ENCODE assay signal across 20 cellular contexts in the genomic region with DNA sequence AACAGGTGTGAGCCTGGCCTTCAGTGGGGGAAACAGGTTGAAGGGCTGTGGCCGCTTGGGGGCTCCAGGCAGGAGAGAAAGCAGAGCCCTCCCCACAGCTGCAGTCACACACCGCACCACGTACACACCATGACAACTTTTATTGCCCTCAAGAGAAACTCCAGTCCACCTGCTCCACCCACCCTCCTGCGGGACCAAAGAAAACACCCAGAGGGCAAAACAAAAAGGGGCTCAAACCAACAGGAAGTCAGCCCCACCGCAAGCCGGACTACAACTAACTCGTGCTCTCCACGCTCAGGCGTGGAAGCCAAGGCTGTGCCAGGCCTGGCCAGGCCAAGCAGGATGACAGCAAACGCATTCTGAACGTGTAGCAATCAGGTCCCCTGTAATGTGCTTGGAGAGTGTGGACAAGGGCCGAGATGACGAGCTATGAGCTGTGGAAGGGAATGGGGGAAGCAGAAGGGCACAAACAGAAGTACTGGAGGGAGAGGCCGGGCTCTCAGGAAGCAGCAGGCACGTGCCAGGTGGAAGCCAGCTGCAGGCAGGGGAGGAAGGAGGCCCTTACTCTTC. TPM values are rescaled to one million over a fixed set of nuclear protein-coding genes. Genes with fewer than 3 reads are reported as not detected.
DNase-seq lines count a peak whose midpoint lies in the region; ATAC-seq and TF ChIP-seq lines count a peak whose summit lies in the region.
"Had no signal": no experiment of that assay in that cellular context is flagged by ENCODE, and none has a peak within 500 bp of the region (broad histone marks: within the 10 kb centered on the region; RNA-seq: fewer than 3 reads in every experiment).

No MANE protein-coding gene starts in this region.

- in situ Hi-C loops in transverse colon (cut with MboI; ENCODE audit: low pct_ligation_motif_present in 1 of 4, low pct_unique_long_range_greater_than_20kb in 1 of 4, low sequenced_read_pairs in 3 of 4), result no loop called here

- DNase-seq in SJCRH30 (peak; percentile 23 to 42), nephron progenitor cell (no peak), transverse colon (no peak), MG63 (no peak), DMS153 (lab: John Stamatoyannopoulos, UW) (no peak)
- no peak for DNase-seq in stimulated activated naive CD4-positive, alpha-beta T cell treated with Interleukin-2 at 50 U/mL for 16 hours (lab: John Stamatoyannopoulos, UW)
- DNase-seq: activated CD4-positive, alpha-beta T cell treated with anti-CD3 and anti-CD28 coated beads, Interleukin-2, amount 10 ng/mL, durations not matched to agents 24 days and 14 days; activated naive CD4-positive, alpha-beta T cell; cerebellar nuclear complex; HCEC 1CT; left lung; NCI-H1694 treated with DMSO at 0.1 percent for 48 hours; NCI-H226; NK-92 treated with Interleukin-12 subunit alpha and Interleukin-12 subunit beta, amount 100 ng/mL, for 24 hours; stimulated activated CD4-positive, alpha-beta T cell treated with anti-CD3 and anti-CD28 coated beads, Interleukin-15, amount 100 ng/mL, for 24 hours; stimulated activated naive CD8-positive, alpha-beta T cell treated with anti-CD3 and anti-CD28 coated beads, Interleukin-15, Interleukin-2, amounts not matched to agents 100 U/mL and 50 U/mL, for 24 hours; T-cell had no signal

- no peak overlapping the region for H3K4me3 Mint-ChIP-seq in nephron progenitor cell
- H3K4me3 Mint-ChIP-seq: activated CD4-positive, alpha-beta T cell treated with anti-CD3 and anti-CD28 coated beads, Interleukin-2, amount 10 ng/mL, durations not matched to agents 24 days and 14 days; IgD-negative memory B cell; T-cell had no signal

- H3K4me1 ChIP-seq in SJCRH30 (no peaks in the 10 kb centered on the region), gastroesophageal sphincter (peaks cover 0 to 55% (median 3%) of the 10 kb centered on the region in 3 donors), transverse colon (peaks cover 6 to 52% (median 31%) of the 10 kb centered on the region in 4 donors)
- H3K4me1 ChIP-seq: left lung had no signal

- peak overlapping the region; percentile 45 for H3K27ac Mint-ChIP-seq in nephron progenitor cell
- H3K27ac Mint-ChIP-seq: activated CD4-positive, alpha-beta T cell treated with anti-CD3 and anti-CD28 coated beads, Interleukin-2, amount 10 ng/mL, durations not matched to agents 24 days and 14 days; IgD-negative memory B cell; T-cell had no signal

- no peaks in the 10 kb centered on the region for H3K36me3 ChIP-seq in SJCRH30
- peaks cover 0 to 62% of the 10 kb centered on the region in 2 donors for H3K36me3 ChIP-seq in gastroesophageal sphincter
- no peaks in the 10 kb centered on the region for H3K36me3 ChIP-seq in transverse colon
- H3K36me3 ChIP-seq in MG63, result no peaks in the 10 kb centered on the region

- H3K27me3 Mint-ChIP-seq in nephron progenitor cell (ENCODE audit: low read depth, poor library complexity), result peaks cover 5% of the 10 kb centered on the region
- H3K27me3 Mint-ChIP-seq: activated CD4-positive, alpha-beta T cell treated with anti-CD3 and anti-CD28 coated beads, Interleukin-2, amount 10 ng/mL, durations not matched to agents 24 days and 14 days had no signal

- 73% methylated on average over 6 of the region's 15 CpGs; no CpG with 5 or more reads in 1 of the 2 donors for WGBS in gastroesophageal sphincter (ENCODE audit: low coverage in 1 of 2), 2 donors
- 64% methylated on average over 15 of the region's 15 CpGs; no CpG with 5 or more reads in 1 of the 2 donors for WGBS in transverse colon (ENCODE audit: low coverage in 1 of 2), 2 donors

- TF ChIP-seq EP300 in gastroesophageal sphincter (IDR thresholded peaks at IDR 0.05), result no peak
- TF ChIP-seq EP300 in transverse colon (IDR thresholded peaks at IDR 0.05; ENCODE audit: low read depth), result no peak

- peaks cover 65% of the 10 kb centered on the region for H3K9me3 Mint-ChIP-seq in nephron progenitor cell
- H3K9me3 Mint-ChIP-seq: activated CD4-positive, alpha-beta T cell treated with anti-CD3 and anti-CD28 coated beads, Interleukin-2, amount 10 ng/mL, durations not matched to agents 24 days and 14 days; IgD-negative memory B cell; T-cell had no signal

- no peak for TF ChIP-seq CTCF in gastroesophageal sphincter (IDR thresholded peaks at IDR 0.05)
- TF ChIP-seq CTCF in nephron progenitor cell (IDR thresholded peaks at IDR 0.05), result no peak
- no peak for TF ChIP-seq CTCF in transverse colon (IDR thresholded peaks at IDR 0.05)

- TF ChIP-seq POLR2A in gastroesophageal sphincter (IDR thresholded peaks at IDR 0.05) (no peak), transverse colon (IDR thresholded peaks at IDR 0.05) (no peak)

- no peak for ATAC-seq in gastroesophageal sphincter
- ATAC-seq: left lung; stimulated activated naive CD8-positive, alpha-beta T cell treated with anti-CD3 and anti-CD28 coated beads, Interleukin-15, Interleukin-2, amounts not matched to agents 100 U/mL and 50 U/mL, for 24 hours; T-cell had no signal

- no peak overlapping the region for H3K4me3 ChIP-seq in SJCRH30
- no peak overlapping the region for H3K4me3 ChIP-seq in gastroesophageal sphincter
- H3K4me3 ChIP-seq in transverse colon, result no peak overlapping the region
- H3K4me3 ChIP-seq in MG63, result no peak overlapping the region
- H3K4me3 ChIP-seq: left lung had no signal

- H3K9me3 ChIP-seq in SJCRH30 (replicated peaks), result no peaks in the 10 kb centered on the region
- no peaks in the 10 kb centered on the region for H3K9me3 ChIP-seq in gastroesophageal sphincter
- H3K9me3 ChIP-seq in transverse colon, result no peaks in the 10 kb centered on the region
- no peaks in the 10 kb centered on the region for H3K9me3 ChIP-seq in MG63
- H3K9me3 ChIP-seq: left lung had no signal

- H3K36me3 Mint-ChIP-seq in nephron progenitor cell (ENCODE audit: low read depth), result no peaks in the 10 kb centered on the region
- H3K36me3 Mint-ChIP-seq: IgD-negative memory B cell had no signal

- H3K27me3 ChIP-seq in SJCRH30, result no peaks in the 10 kb centered on the region
- no peaks in the 10 kb centered on the region for H3K27me3 ChIP-seq in gastroesophageal sphincter
- no peaks in the 10 kb centered on the region for H3K27me3 ChIP-seq in transverse colon
- H3K27me3 ChIP-seq in MG63, result no peaks in the 10 kb centered on the region
- H3K27me3 ChIP-seq: left lung had no signal

- H3K4me1 Mint-ChIP-seq in nephron progenitor cell, result peaks cover 21% of the 10 kb centered on the region
- H3K4me1 Mint-ChIP-seq: activated CD4-positive, alpha-beta T cell treated with anti-CD3 and anti-CD28 coated beads, Interleukin-2, amount 10 ng/mL, durations not matched to agents 24 days and 14 days; IgD-negative memory B cell had no signal

- intact Hi-C loops in transverse colon (cut with DNase I; ENCODE audit: low total_unique reads), result no loop called here

- no peak overlapping the region for H3K27ac ChIP-seq in SJCRH30
- H3K27ac ChIP-seq in gastroesophageal sphincter, result peak overlapping the region in 3 of 4 donors; percentile 52 to 55 (median 54)
- peak overlapping the region; percentile 86 to 88 (median 87) for H3K27ac ChIP-seq in transverse colon
- H3K27ac ChIP-seq: left lung had no signal

RNA-seq across cellular contexts. Expression of a gene that starts 12.7 kb away (rescaled TPM):
- 9.5 TPM in 2 replicates for total RNA-seq in SJCRH30 (2014; rRNA removed; shearing (Covaris generic))
- total RNA-seq in gastroesophageal sphincter (10 to 100 TPM; 25.3 to 86.6 (median 37.9) TPM), transverse colon (100 to 1,000 TPM in 3 of 4 donors, 10 to 100 TPM in 1; 61.1 to 332 (median 197) TPM)
- total RNA-seq in MG63 (2014; rRNA removed; shearing (Covaris generic); ENCODE audit: low replicate concordance), result 12.8 and 24.8 TPM in 2 replicates

RNA-seq across cellular contexts. Expression of a gene that starts 23.7 kb away (rescaled TPM):
- 77.9 and 78.0 TPM in 2 replicates for total RNA-seq in SJCRH30 (2014; rRNA removed; shearing (Covaris generic))
- total RNA-seq in gastroesophageal sphincter, result 100 to 1,000 TPM in 2 of 4 donors, 10 to 100 TPM in 2; 76.1 to 125 (median 104) TPM
- 100 to 1,000 TPM in 2 of 4 donors, 10 to 100 TPM in 2; 37.6 to 113 (median 74.4) TPM for total RNA-seq in transverse colon
- total RNA-seq in MG63 (2014; rRNA removed; shearing (Covaris generic); ENCODE audit: low replicate concordance), result 311 and 346 TPM in 2 replicates

RNA-seq across cellular contexts. Expression of a gene that starts 24.2 kb away (rescaled TPM):
- 4.8 and 4.9 TPM in 2 replicates for total RNA-seq in SJCRH30 (2014; rRNA removed; shearing (Covaris generic))
- total RNA-seq in gastroesophageal sphincter (10 to 100 TPM; 14.4 to 38.8 (median 22.0) TPM), transverse colon (10 to 100 TPM in 3 of 4 donors, 1 to 10 TPM in 1; 7.0 to 50.5 (median 18.1) TPM)
- 24.3 and 28.8 TPM in 2 replicates for total RNA-seq in MG63 (2014; rRNA removed; shearing (Covaris generic); ENCODE audit: low replicate concordance)

RNA-seq across cellular contexts. Expression of a gene that starts 26.8 kb away (rescaled TPM):
- total RNA-seq in SJCRH30 (2014; rRNA removed; shearing (Covaris generic)), result not detected in 2 replicates
- total RNA-seq in gastroesophageal sphincter, result 10 to 100 TPM; 14.4 to 55.9 (median 30.1) TPM
- total RNA-seq in transverse colon, result 10 to 100 TPM in 1 of 4 donors, 1 to 10 TPM in 2, not detected in 1; 6.5 to 74.4 (median 7.9) TPM
- total RNA-seq in MG63 (2014; rRNA removed; shearing (Covaris generic); ENCODE audit: low replicate concordance), result 0.43 TPM in 1 of 2 replicates, not detected in the other
- total RNA-seq: G401 had no signal

RNA-seq across cellular contexts. Expression of a gene that starts 53.5 kb away (rescaled TPM):
- 0.14 TPM in 1 of 2 replicates, not detected in the other for total RNA-seq in SJCRH30 (2014; rRNA removed; shearing (Covaris generic))
- not detected for total RNA-seq in gastroesophageal sphincter
- total RNA-seq in transverse colon, result not detected
- 7.9 and 8.6 TPM in 2 replicates for total RNA-seq in MG63 (2014; rRNA removed; shearing (Covaris generic); ENCODE audit: low replicate concordance)

Comparison
In these comparisons a context has a peak if more than half of its experiments do, and no peak if none do; other contexts are left out.
1. DNase-seq: peak in SJCRH30 (2 of 2); none in nephron progenitor cell (single experiment), transverse colon (single experiment), MG63 (single experiment), DMS153 (single experiment) and stimulated activated naive CD4-positive, alpha-beta T cell treated with Interleukin-2 at 50 U/mL for 16 hours (single experiment).